Comparison of ENCODE assay signal across 1 cellular context in genomic region chr13:44918323-44919102, GRCh38.
TF ChIP-seq lines count a peak whose summit lies in the region.

No MANE protein-coding gene starts in this region.

TF ChIP-seq in HepG2, 621 proteins besides CTCF, POLR2A, EP300 and RAD21 (continued from another document):
- TF ChIP-seq RBFOX2 (IDR thresholded peaks at IDR 0.05; ENCODE audit: low read depth, low read length) = peak; percentile 43; the same call in 1 of the 2 replicates
- peak; percentile 62; the same call in 1 of the 2 replicates for TF ChIP-seq GATAD1 (CRISPR knock-in tag; IDR thresholded peaks at IDR 0.05)
- TF ChIP-seq ZNF280B (CRISPR knock-in tag; IDR thresholded peaks at IDR 0.05; ENCODE audit: borderline replicate concordance) = 0 out of 2 replicates have a peak, but pooled peaks have one; percentile 20
- peak; percentile 80; the same call in 1 of the 2 replicates for TF ChIP-seq SNAPC2 (CRISPR knock-in tag; IDR thresholded peaks at IDR 0.05)
- no peak for TF ChIP-seq ZNF672 (CRISPR knock-in tag; IDR thresholded peaks at IDR 0.05)
- TF ChIP-seq TP53 (CRISPR knock-in tag; conservative IDR thresholded peaks at IDR 0.05) = no peak
- TF ChIP-seq USF2 (IDR thresholded peaks at IDR 0.05; ENCODE audit: low read depth, low read length) = no peak
- TF ChIP-seq USF2 (CRISPR knock-in tag; IDR thresholded peaks at IDR 0.05; ENCODE audit: borderline replicate concordance) = 0 out of 2 replicates have a peak, but pooled peaks have one; percentile 39
- TF ChIP-seq E2F5 (CRISPR knock-in tag; conservative IDR thresholded peaks at IDR 0.05) = no peak
- TF ChIP-seq ZFP82 (CRISPR knock-in tag; IDR thresholded peaks at IDR 0.05; ENCODE audit: borderline replicate concordance) = no peak
- TF ChIP-seq XRCC5 (optimal IDR thresholded peaks at IDR 0.05; ENCODE audit: low read length) = peak; percentile 57
- no peak; the same call in 1 of the 2 replicates for TF ChIP-seq MEIS2 (CRISPR knock-in tag; IDR thresholded peaks at IDR 0.05)
- TF ChIP-seq ZBTB7B (CRISPR knock-in tag; IDR thresholded peaks at IDR 0.05) = no peak; the same call in 1 of the 2 replicates
- 0 out of 2 replicates have a peak, but pooled peaks have one; percentile 74 for TF ChIP-seq ZNF790 (CRISPR knock-in tag; IDR thresholded peaks at IDR 0.05; ENCODE audit: borderline replicate concordance)
- peak; percentile 48 for TF ChIP-seq CBX1 (IDR thresholded peaks at IDR 0.05; ENCODE audit: low read depth)
- peak; percentile 45; the same call in 1 of the 2 replicates for TF ChIP-seq GATAD2A (CRISPR knock-in tag; IDR thresholded peaks at IDR 0.05)
- no peak for TF ChIP-seq ZNF629 (CRISPR knock-in tag; conservative IDR thresholded peaks at IDR 0.05)
- 0 out of 2 replicates have a peak, but pooled peaks have one; percentile 12 for TF ChIP-seq CBX5 (CRISPR knock-in tag; IDR thresholded peaks at IDR 0.05; ENCODE audit: borderline replicate concordance)
- TF ChIP-seq SPEN (CRISPR knock-in tag; IDR thresholded peaks at IDR 0.05; ENCODE audit: low read depth) = peak; percentile 53; the same call in 1 of the 2 replicates
